Comparison of ENCODE assay signal across 28 cellular contexts in the genomic region with DNA sequence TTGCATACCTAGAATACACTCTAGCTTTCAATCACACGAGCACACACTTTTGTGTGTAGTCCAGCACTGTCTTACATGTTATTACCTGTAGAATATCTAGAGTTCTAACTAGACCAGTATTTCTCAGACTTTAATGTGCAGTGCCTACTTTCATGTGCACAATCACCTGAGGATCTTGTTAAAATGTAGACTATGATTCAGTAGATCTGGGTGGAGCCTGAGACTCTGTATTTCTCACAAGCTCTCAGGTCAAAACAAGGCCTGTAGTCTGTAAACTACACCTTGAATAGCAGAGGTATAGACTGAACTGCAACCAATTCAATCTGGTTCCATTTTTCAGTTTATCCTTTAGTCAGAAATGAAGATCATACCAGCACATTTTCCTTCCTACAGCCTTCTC.
"Had no signal": no experiment of that assay in that cellular context is flagged by ENCODE, and none has a peak within 500 bp of the region (broad histone marks: within the 10 kb centered on the region; RNA-seq: fewer than 3 reads in every experiment).

No MANE protein-coding gene starts in this region.

- ATAC-seq: activated CD8-positive, alpha-beta memory T cell treated with anti-CD3 and anti-CD28 coated beads, Interleukin-2, amount 10 ng/mL, durations not matched to agents 7 days and 5 days; activated CD8-positive, alpha-beta T cell treated with anti-CD3 and anti-CD28 coated beads, Interleukin-2, amount 10 ng/mL, durations not matched to agents 7 days and 5 days; esophagus mucosa; T-helper 17 cell had no signal

- DNase-seq: activated B cell treated with CpG ODN at 0.5 μM for 24 hours; activated CD4-positive, alpha-beta memory T cell treated with anti-CD3 and anti-CD28 coated beads for 36 hours; activated CD4-positive, alpha-beta T cell treated with anti-CD3 and anti-CD28 coated beads for 1 hour; activated CD4-positive, alpha-beta T cell treated with anti-CD3 and anti-CD28 coated beads for 48 hours; activated CD8-positive, alpha-beta memory T cell treated with anti-CD3 and anti-CD28 coated beads, Interleukin-2, amount 10 ng/mL, durations not matched to agents 7 days and 5 days; activated CD8-positive, alpha-beta memory T cell treated with anti-CD3 and anti-CD28 coated beads, Interleukin-2, amount 50 U/mL, for 4 hours; activated CD8-positive, alpha-beta T cell treated with anti-CD3 and anti-CD28 coated beads, Interleukin-2, amount 10 ng/mL, durations not matched to agents 7 days and 5 days; activated effector memory CD4-positive, alpha-beta T cell treated with Interleukin-2 at 50 U/mL for 16 hours; activated gamma-delta T cell treated with Interleukin-2 at 50 U/mL for 16 hours; activated naive CD4-positive, alpha-beta T cell treated with anti-CD3 and anti-CD28 coated beads, Interleukin-2, amount 50 U/mL, for 16 hours; activated naive CD4-positive, alpha-beta T cell treated with Interleukin-2 at 50 U/mL for 16 hours; activated T-cell treated with anti-CD3 and anti-CD28 coated beads, Interleukin-2, amount 50 U/mL, for 48 hours; amniotic stem cell; anterior cingulate cortex; brain microvascular endothelial cell; caudate nucleus; cortex of kidney; dermis blood vessel endothelial cell; effector CD8-positive, alpha-beta T cell; foreskin fibroblast; head of caudate nucleus; T-helper 1 cell; T-helper 17 cell; T1000; WERI-Rb-1 had no signal

- H3K27me3 Mint-ChIP-seq: activated B cell treated with CpG ODN at 0.5 μM for 24 hours, T-helper 17 cell had no signal

- H3K4me3 Mint-ChIP-seq: activated B cell treated with CpG ODN at 0.5 μM for 24 hours; activated CD4-positive, alpha-beta memory T cell treated with anti-CD3 and anti-CD28 coated beads for 36 hours; activated CD8-positive, alpha-beta memory T cell treated with anti-CD3 and anti-CD28 coated beads, Interleukin-2, amount 10 ng/mL, durations not matched to agents 7 days and 5 days; activated CD8-positive, alpha-beta T cell treated with anti-CD3 and anti-CD28 coated beads, Interleukin-2, amount 10 ng/mL, durations not matched to agents 7 days and 5 days; activated naive CD8-positive, alpha-beta T cell; T-helper 17 cell; T-helper 2 cell treated with Interferon-gamma antibody and Interleukin-4, amounts not matched to agents 5 μg/mL and 100 μg/mL, for 36 hours had no signal

- H3K27ac Mint-ChIP-seq: activated B cell treated with CpG ODN at 0.5 μM for 24 hours; activated CD4-positive, alpha-beta memory T cell treated with anti-CD3 and anti-CD28 coated beads for 36 hours; activated CD8-positive, alpha-beta memory T cell treated with anti-CD3 and anti-CD28 coated beads, Interleukin-2, amount 10 ng/mL, durations not matched to agents 7 days and 5 days; activated CD8-positive, alpha-beta T cell treated with anti-CD3 and anti-CD28 coated beads, Interleukin-2, amount 10 ng/mL, durations not matched to agents 7 days and 5 days; activated naive CD8-positive, alpha-beta T cell; T-helper 17 cell; T-helper 2 cell treated with Interferon-gamma antibody and Interleukin-4, amounts not matched to agents 5 μg/mL and 100 μg/mL, for 36 hours had no signal

- H3K9me3 Mint-ChIP-seq: T-helper 2 cell treated with Interferon-gamma antibody and Interleukin-4, amounts not matched to agents 5 μg/mL and 100 μg/mL, for 36 hours had no signal
